31 cellular contexts compared by ENCODE assay signal in the genomic region with DNA sequence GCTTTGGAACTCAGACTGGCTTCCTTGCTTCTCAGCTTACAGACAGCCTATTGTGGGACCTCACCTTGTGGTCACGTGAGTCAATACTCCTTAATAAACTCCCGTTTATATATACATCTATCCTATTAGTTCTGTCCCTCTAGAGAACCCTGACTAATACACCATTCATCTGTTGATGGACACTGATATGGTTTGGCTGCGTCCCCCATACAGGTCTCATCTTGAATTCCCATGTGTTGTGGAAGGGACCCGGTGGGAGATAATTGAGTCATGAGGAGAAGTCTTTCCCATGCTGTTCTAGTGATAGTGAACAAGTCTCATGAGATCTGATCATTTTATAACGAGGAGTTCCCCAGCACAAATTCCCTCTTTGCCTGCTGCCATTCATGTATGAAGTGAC. TPM values are rescaled to one million over a fixed set of nuclear protein-coding genes. Genes with fewer than 3 reads are reported as not detected.
"Had no signal": no experiment of that assay in that cellular context is flagged by ENCODE, and none has a peak within 500 bp of the region (broad histone marks: within the 10 kb centered on the region; RNA-seq: fewer than 3 reads in every experiment).

No MANE protein-coding gene starts in this region.

- H3K36me3 ChIP-seq: esophagus squamous epithelium, lower lobe of right lung, ovary, sigmoid colon, spleen, thoracic aorta, tibial nerve, upper lobe of left lung had no signal

- H3K4me1 ChIP-seq: esophagus squamous epithelium, lower lobe of right lung, psoas muscle, spleen, tibial nerve, upper lobe of left lung had no signal

- H3K4me3 ChIP-seq: dorsolateral prefrontal cortex, esophagus squamous epithelium, lower lobe of right lung, ovary, psoas muscle, sigmoid colon, skin epidermis, spleen, thoracic aorta, tibial nerve, upper lobe of left lung had no signal

- H3K27me3 ChIP-seq: dorsolateral prefrontal cortex, esophagus squamous epithelium, ovary, sigmoid colon, spleen, tibial nerve, upper lobe of left lung had no signal

- FAIRE-seq: colon, endothelial cell of umbilical vein, frontal cortex, urothelium cell line had no signal

- DNase-seq: dorsolateral prefrontal cortex; effector CD8-positive, alpha-beta T cell; endodermal cell; erythroblast; esophagus squamous epithelium; hypothalamus; immature natural killer cell; islet precursor cell; left ventricle myocardium superior; lower lobe of right lung; natural killer cell; occipital lobe; ovary; posterior cingulate gyrus; psoas muscle; right cardiac atrium; sigmoid colon; spleen; stimulated activated CD4-positive, alpha-beta T cell treated with anti-CD3 and anti-CD28 coated beads, Interleukin-4, amount 100 ng/mL, for 4 hours; stimulated activated naive CD8-positive, alpha-beta T cell treated with anti-CD3 and anti-CD28 coated beads, Interleukin-15, Interleukin-2, amounts not matched to agents 100 U/mL and 50 U/mL, for 24 hours; upper lobe of left lung had no signal

- H3K4me3 Mint-ChIP-seq: endodermal cell; immature natural killer cell; memory B cell; natural killer cell; stimulated activated memory B cell treated with anti-CD40 and anti-IgM and Interleukin-4, amounts not matched to agents 10 μg/mL and 1 μg/mL and 100 μg/mL, for 72 hours had no signal

- H3K4me1 Mint-ChIP-seq: endodermal cell; memory B cell; stimulated activated memory B cell treated with anti-CD40 and anti-IgM and Interleukin-4, amounts not matched to agents 10 μg/mL and 1 μg/mL and 100 μg/mL, for 72 hours had no signal

- H3K27ac ChIP-seq: dorsolateral prefrontal cortex, esophagus squamous epithelium, lower lobe of right lung, ovary, psoas muscle, sigmoid colon, skin epidermis, spleen, thoracic aorta, tibial nerve, upper lobe of left lung had no signal

- H3K27ac Mint-ChIP-seq: endodermal cell; memory B cell; natural killer cell; stimulated activated memory B cell treated with anti-CD40 and anti-IgM and Interleukin-4, amounts not matched to agents 10 μg/mL and 1 μg/mL and 100 μg/mL, for 72 hours had no signal

- H3K36me3 Mint-ChIP-seq: memory B cell; natural killer cell; stimulated activated memory B cell treated with anti-CD40 and anti-IgM and Interleukin-4, amounts not matched to agents 10 μg/mL and 1 μg/mL and 100 μg/mL, for 72 hours had no signal

- ATAC-seq: left ventricle myocardium superior; lower lobe of right lung; natural killer cell; psoas muscle; right cardiac atrium; stimulated activated memory B cell treated with anti-CD40 and anti-IgM and Interleukin-4, amounts not matched to agents 10 μg/mL and 1 μg/mL and 100 μg/mL, for 72 hours; stimulated activated naive CD8-positive, alpha-beta T cell treated with anti-CD3 and anti-CD28 coated beads, Interleukin-15, Interleukin-2, amounts not matched to agents 100 U/mL and 50 U/mL, for 24 hours had no signal

- H3K9me3 Mint-ChIP-seq: endodermal cell; natural killer cell; stimulated activated memory B cell treated with anti-CD40 and anti-IgM and Interleukin-4, amounts not matched to agents 10 μg/mL and 1 μg/mL and 100 μg/mL, for 72 hours had no signal

- H3K9me3 ChIP-seq: esophagus squamous epithelium, lower lobe of right lung, ovary, psoas muscle, sigmoid colon, spleen, thoracic aorta, tibial nerve, upper lobe of left lung had no signal

RNA-seq across cellular contexts. Expression of gene OTOGL, which starts 57.0 kb away (rescaled TPM):
- total RNA-seq: mononuclear cell, natural killer cell had no signal
- polyA plus RNA-seq: immature natural killer cell had no signal
